ENCODE assay signal across 9 cellular contexts in genomic region chr12:7937867-7938506, GRCh38. TPM values are rescaled to one million over a fixed set of nuclear protein-coding genes. Genes with fewer than 3 reads are reported as not detected.
DNase-seq lines count a peak whose midpoint lies in the region; ATAC-seq and TF ChIP-seq lines count a peak whose summit lies in the region.
"Had no signal": no experiment of that assay in that cellular context is flagged by ENCODE, and none has a peak within 500 bp of the region (broad histone marks: within the 10 kb centered on the region; RNA-seq: fewer than 3 reads in every experiment).

No MANE protein-coding gene starts in this region.

- DNase-seq in activated T-cell treated with anti-CD3 and anti-CD28 coated beads, Interleukin-2, amount 50 U/mL, for 4 hours: no peak
- DNase-seq in activated T-cell treated with anti-CD3 and anti-CD28 coated beads for 4 hours: no peak
- DNase-seq in RKO (ENCODE audit: low spot score): peak; percentile 34
- peak; percentile 52 for DNase-seq in fibroblast of mammary gland (ENCODE audit: low read depth)
- DNase-seq in central memory CD4-positive, alpha-beta T cell: no peak
- DNase-seq in GM19238 (ENCODE audit: insufficient read length, low spot score): no peak
- no peak for DNase-seq in GM20000 (ENCODE audit: low spot score)
- DNase-seq: NCI-H524 treated with DMSO at 0.1 percent for 48 hours had no signal

- H3K4me3 ChIP-seq in fibroblast of mammary gland (ENCODE audit: control insufficient read depth, low read depth, low read length): no peak overlapping the region

- H3K4me3 Mint-ChIP-seq in activated T-cell treated with anti-CD3 and anti-CD28 coated beads, Interleukin-2, amount 50 U/mL, for 4 hours: peak overlapping the region; percentile 29
- peak overlapping the region; percentile 8 for H3K4me3 Mint-ChIP-seq in stimulated activated naive CD8-positive, alpha-beta T cell treated with anti-CD3 and anti-CD28 coated beads, Interleukin-15, Interleukin-2, amounts not matched to agents 100 ng/mL and 50 ng/mL, for 24 hours

- peaks cover 7% of the 10 kb centered on the region for H3K4me1 Mint-ChIP-seq in activated T-cell treated with anti-CD3 and anti-CD28 coated beads, Interleukin-2, amount 50 U/mL, for 4 hours (ENCODE audit: low read depth)
- H3K4me1 Mint-ChIP-seq in stimulated activated naive CD8-positive, alpha-beta T cell treated with anti-CD3 and anti-CD28 coated beads, Interleukin-15, Interleukin-2, amounts not matched to agents 100 ng/mL and 50 ng/mL, for 24 hours (ENCODE audit: low read depth): peaks cover 11% of the 10 kb centered on the region

- peak overlapping the region; percentile 86 for H3K27ac Mint-ChIP-seq in stimulated activated naive CD8-positive, alpha-beta T cell treated with anti-CD3 and anti-CD28 coated beads, Interleukin-15, Interleukin-2, amounts not matched to agents 100 ng/mL and 50 ng/mL, for 24 hours

- no peak for TF ChIP-seq CTCF in fibroblast of mammary gland (conservative IDR thresholded peaks at IDR 0.05; ENCODE audit: control insufficient read depth, insufficient read depth, low read depth, low read length)
- no peak for TF ChIP-seq CTCF in GM20000 (IDR thresholded peaks at IDR 0.05; ENCODE audit: extremely low read depth, missing control alignments)

- no peak for ATAC-seq in activated T-cell treated with anti-CD3 and anti-CD28 coated beads, Interleukin-2, amount 50 U/mL, for 4 hours

- H3K27me3 Mint-ChIP-seq in activated T-cell treated with anti-CD3 and anti-CD28 coated beads, Interleukin-2, amount 50 U/mL, for 4 hours (ENCODE audit: low read depth): no peaks in the 10 kb centered on the region
- H3K27me3 Mint-ChIP-seq in stimulated activated naive CD8-positive, alpha-beta T cell treated with anti-CD3 and anti-CD28 coated beads, Interleukin-15, Interleukin-2, amounts not matched to agents 100 ng/mL and 50 ng/mL, for 24 hours: no peaks in the 10 kb centered on the region

- no peaks in the 10 kb centered on the region for H3K9me3 Mint-ChIP-seq in activated T-cell treated with anti-CD3 and anti-CD28 coated beads, Interleukin-2, amount 50 U/mL, for 4 hours
- no peaks in the 10 kb centered on the region for H3K9me3 Mint-ChIP-seq in stimulated activated naive CD8-positive, alpha-beta T cell treated with anti-CD3 and anti-CD28 coated beads, Interleukin-15, Interleukin-2, amounts not matched to agents 100 ng/mL and 50 ng/mL, for 24 hours

- no peaks in the 10 kb centered on the region for H3K36me3 Mint-ChIP-seq in activated T-cell treated with anti-CD3 and anti-CD28 coated beads, Interleukin-2, amount 50 U/mL, for 4 hours (ENCODE audit: insufficient read depth)
- H3K36me3 Mint-ChIP-seq in stimulated activated naive CD8-positive, alpha-beta T cell treated with anti-CD3 and anti-CD28 coated beads, Interleukin-15, Interleukin-2, amounts not matched to agents 100 ng/mL and 50 ng/mL, for 24 hours (ENCODE audit: low read depth): no peaks in the 10 kb centered on the region

RNA-seq across cellular contexts. Expression of gene SLC2A3, which starts 2.0 kb away (rescaled TPM):
- 100 to 1,000 TPM; 109 to 117 (median 114) TPM for total RNA-seq in activated T-cell treated with anti-CD3 and anti-CD28 coated beads, Interleukin-2, amount 50 U/mL, for 4 hours

Comparison
In these comparisons a context has a peak if more than half of its experiments do, and no peak if none do; other contexts are left out.
1. DNase-seq: peak in RKO (single experiment) and fibroblast of mammary gland (single experiment); none in activated T-cell treated with anti-CD3 and anti-CD28 coated beads, Interleukin-2, amount 50 U/mL, for 4 hours (single experiment), activated T-cell treated with anti-CD3 and anti-CD28 coated beads for 4 hours (single experiment), central memory CD4-positive, alpha-beta T cell (single experiment), GM19238 (single experiment) and GM20000 (single experiment).